Comparison of ENCODE assay signal across 8 cellular contexts in genomic region chr12:112381898-112382796, GRCh38. TPM values are rescaled to one million over a fixed set of nuclear protein-coding genes. Genes with fewer than 3 reads are reported as not detected.
DNase-seq lines count a peak whose midpoint lies in the region; ATAC-seq and TF ChIP-seq lines count a peak whose summit lies in the region.

Gene HECTD4 (minus strand): TSS chr12:112382431. CDS start chr12:112382128, 303 bp downstream.

- ATAC-seq in GM19372 (IDR thresholded peaks at IDR 0.05; ENCODE audit: low read depth, unreplicated experiment), result peak; percentile 83
- peak; percentile 87 for ATAC-seq in HG03521 (IDR thresholded peaks at IDR 0.05; ENCODE audit: unreplicated experiment)

- TF ChIP-seq CTCF in liver (IDR thresholded peaks at IDR 0.05; ENCODE audit: low read depth, low read length, missing input control), result no peak

- WGBS in liver, result under 1% methylated on average over 104 of the region's 104 CpGs

- peak within 1 kb of the TSS; percentile 73 to 87 (median 75) for H3K4me3 ChIP-seq in liver (ENCODE audit: low read depth in 1 of 3, low read length in 3 of 3)

- H3K36me3 ChIP-seq in liver (ENCODE audit: control insufficient read depth in 4 of 4, insufficient read depth in 3 of 4, low read depth in 1 of 4, low read length in 3 of 4), result no peaks in the 10 kb centered on the region

- DNase-seq in C1 segment of cervical spinal cord (lab: John Stamatoyannopoulos, UW) (peak; percentile 27 to 96 (median 87)), NCI-H774 (lab: John Stamatoyannopoulos, UW) (peak; percentile 94), dermis blood vessel endothelial cell (peak; percentile 90)
- peak; percentile 90 for DNase-seq in activated CD4-positive, alpha-beta T cell treated with anti-CD3 and anti-CD28 coated beads, Interleukin-2, amount 50 U/mL, for 4 hours
- peak; percentile 97 for DNase-seq in stimulated activated CD4-positive, alpha-beta T cell treated with anti-CD3 and anti-CD28 coated beads, Interleukin-4, amount 100 ng/mL, for 1 hour

- H3K9ac ChIP-seq in liver (ENCODE audit: low read depth in 1 of 2, low read length in 2 of 2), result peak within 1 kb of the TSS; percentile 5 to 38

- peaks cover 7 to 11% (median 7%) of the 10 kb centered on the region in 4 donors for H3K4me1 ChIP-seq in liver (ENCODE audit: control insufficient read depth in 4 of 4, insufficient read depth in 4 of 4, low read length in 3 of 4)

- peak within 1 kb of the TSS; percentile 60 to 66 for H3K27ac ChIP-seq in liver (ENCODE audit: low read depth in 1 of 2, low read length in 2 of 2)

- no peaks in the 10 kb centered on the region for H3K27me3 ChIP-seq in liver (ENCODE audit: control insufficient read depth in 4 of 4, insufficient read depth in 4 of 4, low read length in 3 of 4)

- TF ChIP-seq RAD21 in liver (IDR thresholded peaks at IDR 0.05), result peak; percentile 11 to 25

- no peaks in the 10 kb centered on the region for H3K9me3 ChIP-seq in liver (ENCODE audit: control insufficient read depth in 4 of 4, low read length in 3 of 4)

TF ChIP-seq in liver, 16 proteins besides CTCF, POLR2A, EP300 and RAD21:
- TF ChIP-seq HNF4G (IDR thresholded peaks at IDR 0.05) (no peak), SP1 (IDR thresholded peaks at IDR 0.05) (peak; percentile 38), EGR1 (IDR thresholded peaks at IDR 0.05; ENCODE audit: low read depth in 2 of 2) (no peak), TAF1 (conservative IDR thresholded peaks at IDR 0.05) (no peak), JUND (IDR thresholded peaks at IDR 0.05) (no peak), MAX (IDR thresholded peaks at IDR 0.05) (no peak), ATF3 (IDR thresholded peaks at IDR 0.05) (no peak), YY1 (IDR thresholded peaks at IDR 0.05) (peak; percentile 95), HNF4A (conservative IDR thresholded peaks at IDR 0.05) (no peak), GABPA (IDR thresholded peaks at IDR 0.05 in 1 of 2, conservative IDR thresholded peaks at IDR 0.05 in 1 of 2) (no peak), REST (IDR thresholded peaks at IDR 0.05) (no peak), NR2F2 (IDR thresholded peaks at IDR 0.05) (no peak), ZBTB33 (IDR thresholded peaks at IDR 0.05) (no peak), RXRA (IDR thresholded peaks at IDR 0.05) (peak; percentile 36 to 59), FOXA2 (IDR thresholded peaks at IDR 0.05) (no peak), FOXA1 (IDR thresholded peaks at IDR 0.05) (no peak)

RNA-seq across cellular contexts. Expression of gene HECTD4, which starts in this region (rescaled TPM):
- total RNA-seq in dermis blood vessel endothelial cell (23.1 and 26.7 TPM in 2 replicates), liver (10 to 100 TPM; 37.1 to 80.1 TPM)
- polyA plus RNA-seq in liver, result 10 to 100 TPM in 1 of 2 donors, 1 to 10 TPM in 1; 4.3 to 13.9 TPM

Comparison
In these comparisons a context has a peak if more than half of its experiments do, and no peak if none do; other contexts are left out.
1. Peak in every context shown above with its lines: DNase-seq, ATAC-seq, H3K4me3 ChIP-seq and H3K27ac ChIP-seq.